ENCODE assay signal across 3 cellular contexts in the genomic region with DNA sequence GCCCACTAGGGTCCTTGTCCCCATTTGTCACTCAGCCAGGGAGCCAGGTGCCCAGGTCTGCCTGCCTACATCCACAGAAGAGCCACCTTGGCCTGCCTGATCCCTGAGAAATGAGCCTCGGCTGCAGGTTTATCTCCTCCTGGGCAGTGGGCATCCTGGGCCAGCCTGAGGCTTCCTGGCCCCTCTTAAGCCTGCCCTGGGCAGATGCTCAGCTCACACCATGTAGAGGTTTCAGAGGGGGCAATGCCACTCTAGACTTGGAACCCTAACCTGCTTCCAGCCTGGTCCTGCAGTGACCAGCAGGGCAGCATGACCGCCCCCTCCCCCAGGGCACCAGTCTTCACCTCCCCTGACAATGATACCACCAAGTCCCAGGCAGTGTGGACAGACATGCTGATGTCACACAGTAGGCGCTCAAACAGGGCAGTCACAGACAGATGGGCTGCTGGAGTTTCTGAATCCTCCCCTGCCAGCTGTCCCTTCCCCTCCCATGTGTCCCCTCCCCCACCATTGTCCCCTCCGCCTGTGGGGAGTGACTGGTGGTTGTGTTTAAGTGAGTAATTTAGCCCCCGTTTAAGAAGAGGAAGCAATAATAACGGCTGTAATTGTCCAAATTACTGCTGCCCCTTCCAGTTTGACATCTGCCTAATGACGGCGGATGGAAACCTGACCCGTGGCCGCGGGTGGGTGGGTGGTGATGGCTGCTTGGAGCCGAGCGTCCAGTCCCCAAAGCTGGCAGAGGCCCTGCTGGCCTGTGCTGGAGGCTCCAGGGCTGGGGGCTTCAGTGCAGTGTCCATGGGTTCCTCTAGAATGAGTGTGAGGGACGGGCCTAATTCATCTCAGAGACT.
TF ChIP-seq lines count a peak whose summit lies in the region.

No MANE protein-coding gene starts in this region.

TF ChIP-seq in SK-N-SH, 30 proteins besides CTCF, POLR2A, EP300 and RAD21 (continues in another document):
- TF ChIP-seq TEAD4 (IDR thresholded peaks at IDR 0.05; ENCODE audit: borderline replicate concordance, insufficient read depth) (no peak), FOXJ3 (CRISPR knock-in tag; IDR thresholded peaks at IDR 0.05) (no peak), FOXM1 (IDR thresholded peaks at IDR 0.05; ENCODE audit: low read depth) (no peak), SMC3 (IDR thresholded peaks at IDR 0.05; ENCODE audit: low read depth, low read length) (no peak), FOSL2 (IDR thresholded peaks at IDR 0.05; ENCODE audit: borderline replicate concordance, low read depth) (no peak), POLR2AphosphoS5 (IDR thresholded peaks at IDR 0.05; ENCODE audit: low read depth, low read length) (no peak), SIN3A (IDR thresholded peaks at IDR 0.05; ENCODE audit: borderline replicate concordance, low read depth, low read length) (no peak), NRF1 (IDR thresholded peaks at IDR 0.05; ENCODE audit: low read depth, low read length) (no peak), RFX5 (IDR thresholded peaks at IDR 0.05; ENCODE audit: low read length) (no peak), MXI1 (IDR thresholded peaks at IDR 0.05; ENCODE audit: low read depth, low read length) (no peak), RCOR1 (IDR thresholded peaks at IDR 0.05; ENCODE audit: low read length) (no peak)
- TF ChIP-seq, protein P1, sequence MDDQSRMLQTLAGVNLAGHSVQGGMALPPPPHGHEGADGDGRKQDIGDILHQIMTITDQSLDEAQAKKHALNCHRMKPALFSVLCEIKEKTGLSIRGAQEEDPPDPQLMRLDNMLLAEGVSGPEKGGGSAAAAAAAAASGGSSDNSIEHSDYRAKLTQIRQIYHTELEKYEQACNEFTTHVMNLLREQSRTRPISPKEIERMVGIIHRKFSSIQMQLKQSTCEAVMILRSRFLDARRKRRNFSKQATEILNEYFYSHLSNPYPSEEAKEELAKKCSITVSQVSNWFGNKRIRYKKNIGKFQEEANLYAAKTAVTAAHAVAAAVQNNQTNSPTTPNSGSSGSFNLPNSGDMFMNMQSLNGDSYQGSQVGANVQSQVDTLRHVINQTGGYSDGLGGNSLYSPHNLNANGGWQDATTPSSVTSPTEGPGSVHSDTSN (IDR thresholded peaks at IDR 0.05) = no peak
- TF ChIP-seq, protein P2, sequence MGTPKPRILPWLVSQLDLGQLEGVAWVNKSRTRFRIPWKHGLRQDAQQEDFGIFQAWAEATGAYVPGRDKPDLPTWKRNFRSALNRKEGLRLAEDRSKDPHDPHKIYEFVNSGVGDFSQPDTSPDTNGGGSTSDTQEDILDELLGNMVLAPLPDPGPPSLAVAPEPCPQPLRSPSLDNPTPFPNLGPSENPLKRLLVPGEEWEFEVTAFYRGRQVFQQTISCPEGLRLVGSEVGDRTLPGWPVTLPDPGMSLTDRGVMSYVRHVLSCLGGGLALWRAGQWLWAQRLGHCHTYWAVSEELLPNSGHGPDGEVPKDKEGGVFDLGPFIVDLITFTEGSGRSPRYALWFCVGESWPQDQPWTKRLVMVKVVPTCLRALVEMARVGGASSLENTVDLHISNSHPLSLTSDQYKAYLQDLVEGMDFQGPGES (IDR thresholded peaks at IDR 0.05; ENCODE audit: low read depth, low read length) = no peak
- TF ChIP-seq, protein P3, sequence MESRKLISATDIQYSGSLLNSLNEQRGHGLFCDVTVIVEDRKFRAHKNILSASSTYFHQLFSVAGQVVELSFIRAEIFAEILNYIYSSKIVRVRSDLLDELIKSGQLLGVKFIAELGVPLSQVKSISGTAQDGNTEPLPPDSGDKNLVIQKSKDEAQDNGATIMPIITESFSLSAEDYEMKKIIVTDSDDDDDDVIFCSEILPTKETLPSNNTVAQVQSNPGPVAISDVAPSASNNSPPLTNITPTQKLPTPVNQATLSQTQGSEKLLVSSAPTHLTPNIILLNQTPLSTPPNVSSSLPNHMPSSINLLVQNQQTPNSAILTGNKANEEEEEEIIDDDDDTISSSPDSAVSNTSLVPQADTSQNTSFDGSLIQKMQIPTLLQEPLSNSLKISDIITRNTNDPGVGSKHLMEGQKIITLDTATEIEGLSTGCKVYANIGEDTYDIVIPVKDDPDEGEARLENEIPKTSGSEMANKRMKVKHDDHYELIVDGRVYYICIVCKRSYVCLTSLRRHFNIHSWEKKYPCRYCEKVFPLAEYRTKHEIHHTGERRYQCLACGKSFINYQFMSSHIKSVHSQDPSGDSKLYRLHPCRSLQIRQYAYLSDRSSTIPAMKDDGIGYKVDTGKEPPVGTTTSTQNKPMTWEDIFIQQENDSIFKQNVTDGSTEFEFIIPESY (IDR thresholded peaks at IDR 0.05; ENCODE audit: borderline replicate concordance, low read depth) = no peak
- TF ChIP-seq, protein P4, sequence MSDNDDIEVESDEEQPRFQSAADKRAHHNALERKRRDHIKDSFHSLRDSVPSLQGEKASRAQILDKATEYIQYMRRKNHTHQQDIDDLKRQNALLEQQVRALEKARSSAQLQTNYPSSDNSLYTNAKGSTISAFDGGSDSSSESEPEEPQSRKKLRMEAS (IDR thresholded peaks at IDR 0.05; ENCODE audit: low read depth) = no peak

TF ChIP-seq in SK-N-SH treated with all-trans-retinoic acid at 6 μM for 48 hours, 23 proteins besides CTCF, POLR2A, EP300 and RAD21:
- no peak for TF ChIP-seq TOX (CRISPR knock-in tag; IDR thresholded peaks at IDR 0.05; ENCODE audit: borderline replicate concordance)
- no peak for TF ChIP-seq ZNF8 (CRISPR knock-in tag; IDR thresholded peaks at IDR 0.05)
- TF ChIP-seq ZC3H10 (CRISPR knock-in tag; IDR thresholded peaks at IDR 0.05) = no peak
- TF ChIP-seq RARB (CRISPR knock-in tag; IDR thresholded peaks at IDR 0.05) = no peak
- no peak for TF ChIP-seq ESRRG (CRISPR knock-in tag; IDR thresholded peaks at IDR 0.05)
- TF ChIP-seq, protein P5, sequence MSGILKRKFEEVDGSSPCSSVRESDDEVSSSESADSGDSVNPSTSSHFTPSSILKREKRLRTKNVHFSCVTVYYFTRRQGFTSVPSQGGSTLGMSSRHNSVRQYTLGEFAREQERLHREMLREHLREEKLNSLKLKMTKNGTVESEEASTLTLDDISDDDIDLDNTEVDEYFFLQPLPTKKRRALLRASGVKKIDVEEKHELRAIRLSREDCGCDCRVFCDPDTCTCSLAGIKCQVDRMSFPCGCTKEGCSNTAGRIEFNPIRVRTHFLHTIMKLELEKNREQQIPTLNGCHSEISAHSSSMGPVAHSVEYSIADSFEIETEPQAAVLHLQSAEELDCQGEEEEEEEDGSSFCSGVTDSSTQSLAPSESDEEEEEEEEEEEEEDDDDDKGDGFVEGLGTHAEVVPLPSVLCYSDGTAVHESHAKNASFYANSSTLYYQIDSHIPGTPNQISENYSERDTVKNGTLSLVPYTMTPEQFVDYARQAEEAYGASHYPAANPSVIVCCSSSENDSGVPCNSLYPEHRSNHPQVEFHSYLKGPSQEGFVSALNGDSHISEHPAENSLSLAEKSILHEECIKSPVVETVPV (CRISPR knock-in tag; IDR thresholded peaks at IDR 0.05) = no peak
- no peak for TF ChIP-seq OSR1 (CRISPR knock-in tag; IDR thresholded peaks at IDR 0.05)
- TF ChIP-seq, protein P6, sequence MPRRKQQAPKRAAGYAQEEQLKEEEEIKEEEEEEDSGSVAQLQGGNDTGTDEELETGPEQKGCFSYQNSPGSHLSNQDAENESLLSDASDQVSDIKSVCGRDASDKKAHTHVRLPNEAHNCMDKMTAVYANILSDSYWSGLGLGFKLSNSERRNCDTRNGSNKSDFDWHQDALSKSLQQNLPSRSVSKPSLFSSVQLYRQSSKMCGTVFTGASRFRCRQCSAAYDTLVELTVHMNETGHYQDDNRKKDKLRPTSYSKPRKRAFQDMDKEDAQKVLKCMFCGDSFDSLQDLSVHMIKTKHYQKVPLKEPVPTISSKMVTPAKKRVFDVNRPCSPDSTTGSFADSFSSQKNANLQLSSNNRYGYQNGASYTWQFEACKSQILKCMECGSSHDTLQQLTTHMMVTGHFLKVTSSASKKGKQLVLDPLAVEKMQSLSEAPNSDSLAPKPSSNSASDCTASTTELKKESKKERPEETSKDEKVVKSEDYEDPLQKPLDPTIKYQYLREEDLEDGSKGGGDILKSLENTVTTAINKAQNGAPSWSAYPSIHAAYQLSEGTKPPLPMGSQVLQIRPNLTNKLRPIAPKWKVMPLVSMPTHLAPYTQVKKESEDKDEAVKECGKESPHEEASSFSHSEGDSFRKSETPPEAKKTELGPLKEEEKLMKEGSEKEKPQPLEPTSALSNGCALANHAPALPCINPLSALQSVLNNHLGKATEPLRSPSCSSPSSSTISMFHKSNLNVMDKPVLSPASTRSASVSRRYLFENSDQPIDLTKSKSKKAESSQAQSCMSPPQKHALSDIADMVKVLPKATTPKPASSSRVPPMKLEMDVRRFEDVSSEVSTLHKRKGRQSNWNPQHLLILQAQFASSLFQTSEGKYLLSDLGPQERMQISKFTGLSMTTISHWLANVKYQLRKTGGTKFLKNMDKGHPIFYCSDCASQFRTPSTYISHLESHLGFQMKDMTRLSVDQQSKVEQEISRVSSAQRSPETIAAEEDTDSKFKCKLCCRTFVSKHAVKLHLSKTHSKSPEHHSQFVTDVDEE (CRISPR knock-in tag; IDR thresholded peaks at IDR 0.05) = no peak
- no peak for TF ChIP-seq ZFP30 (CRISPR knock-in tag; IDR thresholded peaks at IDR 0.05)
- TF ChIP-seq CSDC2 (CRISPR knock-in tag; IDR thresholded peaks at IDR 0.05) = no peak

TF ChIP-seq in H1, 55 proteins besides CTCF, POLR2A, EP300 and RAD21 (continued from another document):
- TF ChIP-seq JUND (IDR thresholded peaks at IDR 0.05; ENCODE audit: low read length) = no peak
- TF ChIP-seq SIRT6 (IDR thresholded peaks at IDR 0.05; ENCODE audit: low read length) = no peak
- no peak for TF ChIP-seq EZH2 (IDR thresholded peaks at IDR 0.05; ENCODE audit: low read depth, low read length, severe bottlenecking)
- TF ChIP-seq NANOG (IDR thresholded peaks at IDR 0.05; ENCODE audit: insufficient read depth, low read depth, low read length, poor library complexity, severe bottlenecking) = no peak
TF ChIP-seq in H1: peak in this region for 0.
